ENCODE assay signal across 1 cellular context in genomic region chr12:108822458-108823205, GRCh38.
TF ChIP-seq lines count a peak whose summit lies in the region.

No MANE protein-coding gene starts in this region.

TF ChIP-seq in K562, 482 proteins besides CTCF, POLR2A, EP300 and RAD21 (continued from another document and continues in another):
- TF ChIP-seq PPARD (CRISPR knock-in tag; IDR thresholded peaks at IDR 0.05) = no peak
- TF ChIP-seq, protein P1, sequence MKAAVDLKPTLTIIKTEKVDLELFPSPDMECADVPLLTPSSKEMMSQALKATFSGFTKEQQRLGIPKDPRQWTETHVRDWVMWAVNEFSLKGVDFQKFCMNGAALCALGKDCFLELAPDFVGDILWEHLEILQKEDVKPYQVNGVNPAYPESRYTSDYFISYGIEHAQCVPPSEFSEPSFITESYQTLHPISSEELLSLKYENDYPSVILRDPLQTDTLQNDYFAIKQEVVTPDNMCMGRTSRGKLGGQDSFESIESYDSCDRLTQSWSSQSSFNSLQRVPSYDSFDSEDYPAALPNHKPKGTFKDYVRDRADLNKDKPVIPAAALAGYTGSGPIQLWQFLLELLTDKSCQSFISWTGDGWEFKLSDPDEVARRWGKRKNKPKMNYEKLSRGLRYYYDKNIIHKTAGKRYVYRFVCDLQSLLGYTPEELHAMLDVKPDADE (conservative IDR thresholded peaks at IDR 0.05; ENCODE audit: control insufficient read depth, low read depth, low read length) = no peak
- TF ChIP-seq SMAD3 (CRISPR knock-in tag; conservative IDR thresholded peaks at IDR 0.05) = no peak
- no peak for TF ChIP-seq STAT6 (CRISPR knock-in tag; IDR thresholded peaks at IDR 0.05)
- no peak for TF ChIP-seq SPI1 (IDR thresholded peaks at IDR 0.05; ENCODE audit: borderline replicate concordance, low read depth, low read length)
- TF ChIP-seq KAT2B (IDR thresholded peaks at IDR 0.05; ENCODE audit: low read depth, low read length) = no peak
- no peak for TF ChIP-seq DPF2 (IDR thresholded peaks at IDR 0.05)
- TF ChIP-seq ILF3 (IDR thresholded peaks at IDR 0.05; ENCODE audit: borderline replicate concordance) = no peak
- TF ChIP-seq, protein P2, sequence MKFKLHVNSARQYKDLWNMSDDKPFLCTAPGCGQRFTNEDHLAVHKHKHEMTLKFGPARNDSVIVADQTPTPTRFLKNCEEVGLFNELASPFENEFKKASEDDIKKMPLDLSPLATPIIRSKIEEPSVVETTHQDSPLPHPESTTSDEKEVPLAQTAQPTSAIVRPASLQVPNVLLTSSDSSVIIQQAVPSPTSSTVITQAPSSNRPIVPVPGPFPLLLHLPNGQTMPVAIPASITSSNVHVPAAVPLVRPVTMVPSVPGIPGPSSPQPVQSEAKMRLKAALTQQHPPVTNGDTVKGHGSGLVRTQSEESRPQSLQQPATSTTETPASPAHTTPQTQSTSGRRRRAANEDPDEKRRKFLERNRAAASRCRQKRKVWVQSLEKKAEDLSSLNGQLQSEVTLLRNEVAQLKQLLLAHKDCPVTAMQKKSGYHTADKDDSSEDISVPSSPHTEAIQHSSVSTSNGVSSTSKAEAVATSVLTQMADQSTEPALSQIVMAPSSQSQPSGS (CRISPR knock-in tag; IDR thresholded peaks at IDR 0.05) = no peak
- no peak for TF ChIP-seq NR2F6 (CRISPR knock-in tag; IDR thresholded peaks at IDR 0.05)
- no peak for TF ChIP-seq TAF1 (IDR thresholded peaks at IDR 0.05; ENCODE audit: control insufficient read depth, extremely low read depth, insufficient read depth, low read length, severe bottlenecking)
- TF ChIP-seq ZBTB17 (CRISPR knock-in tag; IDR thresholded peaks at IDR 0.05) = no peak
- TF ChIP-seq ZEB2 (IDR thresholded peaks at IDR 0.05) = no peak
- no peak for TF ChIP-seq BRD9 (IDR thresholded peaks at IDR 0.05; ENCODE audit: low read depth, partially characterized antibody)
- TF ChIP-seq TAL1 (IDR thresholded peaks at IDR 0.05) = peak; percentile 78
- TF ChIP-seq, protein P3, sequence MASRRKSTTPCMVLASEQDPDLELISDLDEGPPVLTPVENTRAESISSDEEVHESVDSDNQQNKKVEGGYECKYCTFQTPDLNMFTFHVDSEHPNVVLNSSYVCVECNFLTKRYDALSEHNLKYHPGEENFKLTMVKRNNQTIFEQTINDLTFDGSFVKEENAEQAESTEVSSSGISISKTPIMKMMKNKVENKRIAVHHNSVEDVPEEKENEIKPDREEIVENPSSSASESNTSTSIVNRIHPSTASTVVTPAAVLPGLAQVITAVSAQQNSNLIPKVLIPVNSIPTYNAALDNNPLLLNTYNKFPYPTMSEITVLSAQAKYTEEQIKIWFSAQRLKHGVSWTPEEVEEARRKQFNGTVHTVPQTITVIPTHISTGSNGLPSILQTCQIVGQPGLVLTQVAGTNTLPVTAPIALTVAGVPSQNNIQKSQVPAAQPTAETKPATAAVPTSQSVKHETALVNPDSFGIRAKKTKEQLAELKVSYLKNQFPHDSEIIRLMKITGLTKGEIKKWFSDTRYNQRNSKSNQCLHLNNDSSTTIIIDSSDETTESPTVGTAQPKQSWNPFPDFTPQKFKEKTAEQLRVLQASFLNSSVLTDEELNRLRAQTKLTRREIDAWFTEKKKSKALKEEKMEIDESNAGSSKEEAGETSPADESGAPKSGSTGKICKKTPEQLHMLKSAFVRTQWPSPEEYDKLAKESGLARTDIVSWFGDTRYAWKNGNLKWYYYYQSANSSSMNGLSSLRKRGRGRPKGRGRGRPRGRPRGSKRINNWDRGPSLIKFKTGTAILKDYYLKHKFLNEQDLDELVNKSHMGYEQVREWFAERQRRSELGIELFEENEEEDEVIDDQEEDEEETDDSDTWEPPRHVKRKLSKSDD (conservative IDR thresholded peaks at IDR 0.05; ENCODE audit: low read length) = no peak
- no peak for TF ChIP-seq ZNF639 (CRISPR knock-in tag; conservative IDR thresholded peaks at IDR 0.05 in 1 of 2, IDR thresholded peaks at IDR 0.05 in 1 of 2)
- TF ChIP-seq HMGXB4 (CRISPR knock-in tag; IDR thresholded peaks at IDR 0.05) = no peak
- TF ChIP-seq, protein P4, sequence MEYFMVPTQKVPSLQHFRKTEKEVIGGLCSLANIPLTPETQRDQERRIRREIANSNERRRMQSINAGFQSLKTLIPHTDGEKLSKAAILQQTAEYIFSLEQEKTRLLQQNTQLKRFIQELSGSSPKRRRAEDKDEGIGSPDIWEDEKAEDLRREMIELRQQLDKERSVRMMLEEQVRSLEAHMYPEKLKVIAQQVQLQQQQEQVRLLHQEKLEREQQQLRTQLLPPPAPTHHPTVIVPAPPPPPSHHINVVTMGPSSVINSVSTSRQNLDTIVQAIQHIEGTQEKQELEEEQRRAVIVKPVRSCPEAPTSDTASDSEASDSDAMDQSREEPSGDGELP (CRISPR knock-in tag; IDR thresholded peaks at IDR 0.05; ENCODE audit: borderline replicate concordance) = no peak
- TF ChIP-seq, protein P5, sequence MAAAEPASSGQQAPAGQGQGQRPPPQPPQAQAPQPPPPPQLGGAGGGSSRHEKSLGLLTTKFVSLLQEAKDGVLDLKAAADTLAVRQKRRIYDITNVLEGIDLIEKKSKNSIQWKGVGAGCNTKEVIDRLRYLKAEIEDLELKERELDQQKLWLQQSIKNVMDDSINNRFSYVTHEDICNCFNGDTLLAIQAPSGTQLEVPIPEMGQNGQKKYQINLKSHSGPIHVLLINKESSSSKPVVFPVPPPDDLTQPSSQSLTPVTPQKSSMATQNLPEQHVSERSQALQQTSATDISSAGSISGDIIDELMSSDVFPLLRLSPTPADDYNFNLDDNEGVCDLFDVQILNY (CRISPR knock-in tag; IDR thresholded peaks at IDR 0.05) = no peak
- TF ChIP-seq NR4A1 (CRISPR knock-in tag; IDR thresholded peaks at IDR 0.05) = no peak
- TF ChIP-seq NR4A1 (tag; IDR thresholded peaks at IDR 0.05) = no peak
- TF ChIP-seq, protein P6, sequence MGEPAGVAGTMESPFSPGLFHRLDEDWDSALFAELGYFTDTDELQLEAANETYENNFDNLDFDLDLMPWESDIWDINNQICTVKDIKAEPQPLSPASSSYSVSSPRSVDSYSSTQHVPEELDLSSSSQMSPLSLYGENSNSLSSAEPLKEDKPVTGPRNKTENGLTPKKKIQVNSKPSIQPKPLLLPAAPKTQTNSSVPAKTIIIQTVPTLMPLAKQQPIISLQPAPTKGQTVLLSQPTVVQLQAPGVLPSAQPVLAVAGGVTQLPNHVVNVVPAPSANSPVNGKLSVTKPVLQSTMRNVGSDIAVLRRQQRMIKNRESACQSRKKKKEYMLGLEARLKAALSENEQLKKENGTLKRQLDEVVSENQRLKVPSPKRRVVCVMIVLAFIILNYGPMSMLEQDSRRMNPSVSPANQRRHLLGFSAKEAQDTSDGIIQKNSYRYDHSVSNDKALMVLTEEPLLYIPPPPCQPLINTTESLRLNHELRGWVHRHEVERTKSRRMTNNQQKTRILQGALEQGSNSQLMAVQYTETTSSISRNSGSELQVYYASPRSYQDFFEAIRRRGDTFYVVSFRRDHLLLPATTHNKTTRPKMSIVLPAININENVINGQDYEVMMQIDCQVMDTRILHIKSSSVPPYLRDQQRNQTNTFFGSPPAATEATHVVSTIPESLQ (CRISPR knock-in tag; IDR thresholded peaks at IDR 0.05) = no peak
- TF ChIP-seq MYC (IDR thresholded peaks at IDR 0.05; ENCODE audit: low read depth, low read length) = no peak
- TF ChIP-seq MYC (CRISPR knock-in tag; IDR thresholded peaks at IDR 0.05; ENCODE audit: borderline replicate concordance, low read depth) = no peak
- TF ChIP-seq TCFL5 (CRISPR knock-in tag; conservative IDR thresholded peaks at IDR 0.05) = no peak
- TF ChIP-seq ZNF280B (CRISPR knock-in tag; IDR thresholded peaks at IDR 0.05) = no peak
- no peak for TF ChIP-seq POLR3G (IDR thresholded peaks at IDR 0.05; ENCODE audit: extremely low read depth, insufficient read length, insufficient replicate concordance)
- no peak for TF ChIP-seq ATF7 (IDR thresholded peaks at IDR 0.05)
- TF ChIP-seq TRIM25 (IDR thresholded peaks at IDR 0.05; ENCODE audit: borderline replicate concordance) = no peak
- no peak for TF ChIP-seq TFAM (CRISPR knock-in tag; conservative IDR thresholded peaks at IDR 0.05)
- TF ChIP-seq TEAD1 (CRISPR knock-in tag; IDR thresholded peaks at IDR 0.05) = no peak
- no peak for TF ChIP-seq NR1H2 (CRISPR knock-in tag; IDR thresholded peaks at IDR 0.05)
- TF ChIP-seq PHF8 (IDR thresholded peaks at IDR 0.05; ENCODE audit: borderline replicate concordance, low read length) = no peak
- peak; percentile 44; the same call in 1 of the 2 replicates for TF ChIP-seq CREB1 (IDR thresholded peaks at IDR 0.05)
- no peak for TF ChIP-seq CREB1 (CRISPR knock-in tag; IDR thresholded peaks at IDR 0.05)
- TF ChIP-seq MED1 (CRISPR knock-in tag; IDR thresholded peaks at IDR 0.05; ENCODE audit: borderline replicate concordance) = no peak
- TF ChIP-seq U2AF2 (optimal IDR thresholded peaks at IDR 0.05; ENCODE audit: low read depth, low read length) = no peak
- TF ChIP-seq TRIM24 (IDR thresholded peaks at IDR 0.05) = peak in 1 of 2 experiments; percentile 48; a peak in 1 of 4 replicates
- no peak for TF ChIP-seq CHD1 (IDR thresholded peaks at IDR 0.05; ENCODE audit: low read length)
- no peak for TF ChIP-seq ZNF444 (CRISPR knock-in tag; IDR thresholded peaks at IDR 0.05)
- no peak for TF ChIP-seq SMARCB1 (IDR thresholded peaks at IDR 0.05; ENCODE audit: insufficient read length, low read depth)
- no peak for TF ChIP-seq CHCHD3 (CRISPR knock-in tag; IDR thresholded peaks at IDR 0.05)
- no peak for TF ChIP-seq ZNF212 (CRISPR knock-in tag; IDR thresholded peaks at IDR 0.05)
- peak; percentile 74 for TF ChIP-seq SMAD4 (CRISPR knock-in tag; conservative IDR thresholded peaks at IDR 0.05)
- no peak for TF ChIP-seq JUN (IDR thresholded peaks at IDR 0.05; ENCODE audit: borderline replicate concordance, low read depth, low read length)
- TF ChIP-seq JUN (CRISPR knock-in tag; IDR thresholded peaks at IDR 0.05; ENCODE audit: borderline replicate concordance) = no peak
- TF ChIP-seq IFI16 (CRISPR knock-in tag; IDR thresholded peaks at IDR 0.05) = no peak
- no peak for TF ChIP-seq ETV1 (tag; conservative IDR thresholded peaks at IDR 0.05; ENCODE audit: low read depth)
- TF ChIP-seq TRIM28 (IDR thresholded peaks at IDR 0.05) = no peak
